In the genomic region with DNA sequence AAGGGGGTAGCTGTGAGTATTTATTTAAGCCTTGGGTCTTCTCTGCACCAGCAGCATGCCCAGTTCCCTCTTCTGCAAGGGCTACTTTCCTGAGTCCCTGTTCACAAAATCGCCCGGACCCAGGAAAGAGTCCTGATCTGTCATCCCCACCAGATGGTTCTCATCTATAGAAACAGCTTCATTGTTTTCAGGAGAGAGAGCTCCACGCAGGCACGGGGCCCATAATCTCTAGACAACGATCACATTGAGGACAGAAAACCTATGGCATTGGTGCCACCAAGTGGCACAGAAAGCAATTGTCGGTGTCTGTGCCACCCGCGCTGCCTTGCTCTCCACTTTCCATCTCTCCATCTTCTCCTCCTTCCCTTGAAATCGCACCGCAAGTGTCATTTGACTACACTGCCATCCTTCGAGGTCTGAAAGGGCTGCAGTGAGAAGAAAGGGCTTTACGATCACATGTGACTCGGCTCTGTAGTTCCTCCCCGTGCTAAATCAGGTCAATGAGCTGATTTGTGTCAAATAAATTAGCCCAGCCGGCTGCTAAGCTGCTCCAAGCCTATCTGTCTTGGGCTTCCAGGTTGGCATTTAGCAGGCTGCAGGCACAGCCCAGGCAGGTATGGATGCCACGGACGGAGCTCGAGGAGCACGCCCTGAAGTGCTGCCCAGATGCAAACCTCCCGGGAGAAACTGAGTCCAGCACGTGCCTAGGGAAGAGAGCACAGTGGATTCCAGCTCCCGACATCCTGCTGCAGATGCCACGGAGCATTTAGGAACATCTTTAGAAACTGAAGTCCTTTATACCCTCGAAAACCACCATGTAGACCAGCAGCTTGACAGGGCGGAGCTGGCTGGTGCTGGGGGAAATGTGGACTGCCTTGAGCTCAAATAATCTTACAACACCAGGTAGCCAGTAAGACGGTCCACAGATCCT, we compare ENCODE assay signal across 8 cellular contexts. TPM values are rescaled to one million over a fixed set of nuclear protein-coding genes. Genes with fewer than 3 reads are reported as not detected.
DNase-seq lines count a peak whose midpoint lies in the region; ATAC-seq and TF ChIP-seq lines count a peak whose summit lies in the region.

No MANE protein-coding gene starts in this region.

- peaks cover 1% of the 10 kb centered on the region; the same call in 1 of the 2 replicates for H3K36me3 ChIP-seq in DND-41 (ENCODE audit: insufficient read depth, low read length)

- H3K4me2 ChIP-seq in DND-41 (ENCODE audit: insufficient read depth, low read length) = peak overlapping the region; percentile 45

- H3K9me3 ChIP-seq in DND-41 (ENCODE audit: insufficient read depth, low read length, severe bottlenecking) = no peaks in the 10 kb centered on the region

- no peaks in the 10 kb centered on the region for H4K20me1 ChIP-seq in DND-41 (ENCODE audit: insufficient read depth, low read length)

- intact Hi-C loops in activated T-helper 1 cell treated with anti-CD3 and anti-CD28 coated beads, Interleukin-12 subunit alpha, Interleukin-12 subunit beta, Interleukin-2, Interleukin-4 antibody, amounts not matched to agents 30 ng/mL and 10 ng/mL and 1 ng/mL, durations not matched to agents 14 hours and 24 hours and 36 hours (cut with micrococcal nuclease) = loop anchor here (2.0 to 10.0 kb wide), 2 partner anchors 564 to 710 kb away; no protein-coding TSS in a partner anchor

- ATAC-seq in DND-41 (ENCODE audit: insufficient read depth, low read depth) = peak; percentile 96

- H3K4me1 Mint-ChIP-seq in activated T-helper 1 cell treated with anti-CD3 and anti-CD28 coated beads, Interleukin-12 subunit alpha, Interleukin-12 subunit beta, Interleukin-2, Interleukin-4 antibody, amounts not matched to agents 30 ng/mL and 10 ng/mL and 1 ng/mL, durations not matched to agents 14 hours and 24 hours and 36 hours (ENCODE audit: low read depth) = peaks cover 11% of the 10 kb centered on the region

- H3K27ac Mint-ChIP-seq in activated T-helper 1 cell treated with anti-CD3 and anti-CD28 coated beads, Interleukin-12 subunit alpha, Interleukin-12 subunit beta, Interleukin-2, Interleukin-4 antibody, amounts not matched to agents 30 ng/mL and 10 ng/mL and 1 ng/mL, durations not matched to agents 14 hours and 24 hours and 36 hours = no peak overlapping the region

- DNase-seq in DND-41 (peak; percentile 72), Kasumi-1 (lab: John Stamatoyannopoulos, UW) (peak; percentile 69 to 79), OCI-M1 (lab: John Stamatoyannopoulos, UW) (peak; percentile 62), fibroblast of mammary gland (ENCODE audit: low read depth) (peak; percentile 56), nucleus accumbens (lab: John Stamatoyannopoulos, UW) (peak; percentile 18 to 93 (median 78)), ureter (ENCODE audit: low spot score) (peak; percentile 55), HPDE6-E6E7 (ENCODE audit: extremely low spot score) (no peak)
- DNase-seq in activated T-helper 1 cell treated with anti-CD3 and anti-CD28 coated beads, Interleukin-12 subunit alpha, Interleukin-12 subunit beta, Interleukin-2, Interleukin-4 antibody, amounts not matched to agents 30 ng/mL and 10 ng/mL and 1 ng/mL, durations not matched to agents 14 hours and 24 hours and 36 hours (ENCODE audit: low spot score) = peak; percentile 14

- no peaks in the 10 kb centered on the region for H3K9me3 Mint-ChIP-seq in activated T-helper 1 cell treated with anti-CD3 and anti-CD28 coated beads, Interleukin-12 subunit alpha, Interleukin-12 subunit beta, Interleukin-2, Interleukin-4 antibody, amounts not matched to agents 30 ng/mL and 10 ng/mL and 1 ng/mL, durations not matched to agents 14 hours and 24 hours and 36 hours

- no peak overlapping the region for H3K4me3 Mint-ChIP-seq in activated T-helper 1 cell treated with anti-CD3 and anti-CD28 coated beads, Interleukin-12 subunit alpha, Interleukin-12 subunit beta, Interleukin-2, Interleukin-4 antibody, amounts not matched to agents 30 ng/mL and 10 ng/mL and 1 ng/mL, durations not matched to agents 14 hours and 24 hours and 36 hours

- H3K4me1 ChIP-seq in DND-41 (ENCODE audit: insufficient read depth, low read length) = peaks cover 10% of the 10 kb centered on the region

- peak overlapping the region; percentile 49; the same call in 1 of the 2 replicates for H2AFZ ChIP-seq in DND-41 (ENCODE audit: low read depth, low read length)

- H3K4me3 ChIP-seq in DND-41 (ENCODE audit: low read depth in 1 of 2, low read length in 2 of 2) (no peak overlapping the region), fibroblast of mammary gland (ENCODE audit: control insufficient read depth, low read depth, low read length) (no peak overlapping the region)

- no peak overlapping the region for H3K27ac ChIP-seq in DND-41 (ENCODE audit: low read length)

- H3K79me2 ChIP-seq in DND-41 (ENCODE audit: insufficient read depth, low read length) = no peaks in the 10 kb centered on the region

- TF ChIP-seq CTCF in DND-41 (IDR thresholded peaks at IDR 0.05; ENCODE audit: borderline replicate concordance, extremely low read depth, low read length, poor library complexity, severe bottlenecking) (peak; percentile 94), fibroblast of mammary gland (conservative IDR thresholded peaks at IDR 0.05; ENCODE audit: control insufficient read depth, insufficient read depth, low read depth, low read length) (peak; percentile 43)

- H3K27me3 Mint-ChIP-seq in activated T-helper 1 cell treated with anti-CD3 and anti-CD28 coated beads, Interleukin-12 subunit alpha, Interleukin-12 subunit beta, Interleukin-2, Interleukin-4 antibody, amounts not matched to agents 30 ng/mL and 10 ng/mL and 1 ng/mL, durations not matched to agents 14 hours and 24 hours and 36 hours (ENCODE audit: insufficient read depth) = peaks cover 13% of the 10 kb centered on the region

- H3K27me3 ChIP-seq in DND-41 (ENCODE audit: insufficient read depth, low read length, poor library complexity) = peaks cover 4% of the 10 kb centered on the region

- no peak overlapping the region for H3K9ac ChIP-seq in DND-41 (ENCODE audit: low read depth, low read length)

- peaks cover 5% of the 10 kb centered on the region for H3K36me3 Mint-ChIP-seq in activated T-helper 1 cell treated with anti-CD3 and anti-CD28 coated beads, Interleukin-12 subunit alpha, Interleukin-12 subunit beta, Interleukin-2, Interleukin-4 antibody, amounts not matched to agents 30 ng/mL and 10 ng/mL and 1 ng/mL, durations not matched to agents 14 hours and 24 hours and 36 hours (ENCODE audit: low read depth)

RNA-seq across cellular contexts. Expression of gene SPRING1, which starts 28.8 kb away (rescaled TPM):
- total RNA-seq in activated T-helper 1 cell treated with anti-CD3 and anti-CD28 coated beads, Interleukin-12 subunit alpha, Interleukin-12 subunit beta, Interleukin-2, Interleukin-4 antibody, amounts not matched to agents 30 ng/mL and 10 ng/mL and 1 ng/mL, durations not matched to agents 14 hours and 24 hours and 36 hours = 31.0 and 39.0 TPM in 2 replicates
- total RNA-seq in ureter = 22.6 TPM

RNA-seq across cellular contexts. Expression of gene RNFT2, which starts 29.0 kb away (rescaled TPM):
- total RNA-seq in activated T-helper 1 cell treated with anti-CD3 and anti-CD28 coated beads, Interleukin-12 subunit alpha, Interleukin-12 subunit beta, Interleukin-2, Interleukin-4 antibody, amounts not matched to agents 30 ng/mL and 10 ng/mL and 1 ng/mL, durations not matched to agents 14 hours and 24 hours and 36 hours = 8.0 and 11.8 TPM in 2 replicates
- total RNA-seq in ureter = 7.2 TPM
